8 cellular contexts compared by ENCODE assay signal in genomic region chr10:49679480-49679893, GRCh38. TPM values are rescaled to one million over a fixed set of nuclear protein-coding genes. Genes with fewer than 3 reads are reported as not detected.
DNase-seq lines count a peak whose midpoint lies in the region; ATAC-seq and TF ChIP-seq lines count a peak whose summit lies in the region.

TSS of gene C10orf53 (plus strand) at chr10:49679651. CDS start at chr10:49679698, 47 bp downstream.

- TF ChIP-seq CTCF in cardiac fibroblast (IDR thresholded peaks at IDR 0.05; ENCODE audit: low read depth, low read length) = no peak
- TF ChIP-seq CTCF in kidney epithelial cell (IDR thresholded peaks at IDR 0.05; ENCODE audit: insufficient read depth, low read length, poor library complexity, severe bottlenecking) = no peak
- no peak for TF ChIP-seq CTCF in upper lobe of left lung (IDR thresholded peaks at IDR 0.05)

- WGBS in upper lobe of left lung, 2 donors = 13 to 60% methylated on average over 1 to 32 of the region's 36 CpGs

- H3K4me3 ChIP-seq in cardiac fibroblast (replicated peaks in 1 of 2; ENCODE audit: low read depth in 2 of 2, low read length in 2 of 2) (peak within 1 kb of the TSS; percentile 12 to 17), kidney epithelial cell (ENCODE audit: low read depth, low read length) (peak within 1 kb of the TSS; percentile 22), upper lobe of left lung (no peak within 1 kb of the TSS)

- TF ChIP-seq POLR2A in upper lobe of left lung (IDR thresholded peaks at IDR 0.05) = no peak

- no peaks in the 10 kb centered on the region for H3K36me3 ChIP-seq in kidney epithelial cell (ENCODE audit: control insufficient read depth, insufficient read depth, low read length)
- no peaks in the 10 kb centered on the region for H3K36me3 ChIP-seq in upper lobe of left lung

- TF ChIP-seq EP300 in upper lobe of left lung (IDR thresholded peaks at IDR 0.05) = no peak

- peak; percentile 26 to 63 for ATAC-seq in upper lobe of left lung (ENCODE audit: low FRiP score in 2 of 2)
- ATAC-seq in HG03095 (IDR thresholded peaks at IDR 0.05; ENCODE audit: unreplicated experiment) = no peak

- H3K27ac ChIP-seq in upper lobe of left lung = no peak within 1 kb of the TSS

- DNase-seq in EL (peak; percentile 16), NCI-H2081 (lab: John Stamatoyannopoulos, UW) (peak; percentile 61 to 79), cardiac fibroblast (ENCODE audit: low read depth in 2 of 2) (peak; percentile 41 to 73), kidney epithelial cell (ENCODE audit: low read depth) (no peak), upper lobe of left lung (peak in 1 of 2 donors; percentile 87), LoVo (ENCODE audit: low spot score) (no peak)
- DNase-seq in NK-92 treated with Interleukin-12 subunit alpha and Interleukin-12 subunit beta, amount 100 ng/mL, for 24 hours (lab: John Stamatoyannopoulos, UW) = no peak

- H3K9me3 ChIP-seq in upper lobe of left lung = peaks cover 0 to 3% (median 0%) of the 10 kb centered on the region in 4 donors

- H3K4me1 ChIP-seq in upper lobe of left lung = peaks cover 0 to 7% (median 0%) of the 10 kb centered on the region in 4 donors

- H3K27me3 ChIP-seq in kidney epithelial cell (ENCODE audit: control insufficient read depth, insufficient read depth, low read length) = peaks cover 12% of the 10 kb centered on the region
- H3K27me3 ChIP-seq in upper lobe of left lung = peaks cover 0 to 11% (median 2%) of the 10 kb centered on the region in 4 donors

RNA-seq across cellular contexts. Expression of gene C10orf53, which starts in this region (rescaled TPM):
- total RNA-seq in kidney epithelial cell = not detected in 2 replicates
- not detected for total RNA-seq in upper lobe of left lung

Comparison
In these comparisons a context has a peak if more than half of its experiments do, and no peak if none do; other contexts are left out.
1. Peak in ATAC-seq in upper lobe of left lung; RNA of the gene not detected or under 1 TPM.
2. DNase-seq: peak in EL (single experiment), NCI-H2081 (2 of 2) and cardiac fibroblast (2 of 2); none in kidney epithelial cell (single experiment), LoVo (single experiment) and NK-92 treated with Interleukin-12 subunit alpha and Interleukin-12 subunit beta, amount 100 ng/mL, for 24 hours (single experiment).
3. H3K4me3 ChIP-seq: peak in cardiac fibroblast (2 of 2) and kidney epithelial cell (single experiment); none in upper lobe of left lung (0 of 4).